Comparison of ENCODE assay signal across 10 cellular contexts in genomic region chr11:62379586-62379985, GRCh38. TPM values are rescaled to one million over a fixed set of nuclear protein-coding genes. Genes with fewer than 3 reads are reported as not detected.
A peak's percentile ranks its signal among the peaks of the same experiment; 100 is the strongest.
DNase-seq lines count a peak whose midpoint lies in the region; TF ChIP-seq lines count a peak whose summit lies in the region.
"Not testable (repeated sequence)": the region's sequence is repeated elsewhere in the genome, so short reads cannot be mapped to it uniquely, and the experiment has no call there.
"Had no signal": no experiment of that assay in that cellular context is flagged by ENCODE, and none has a peak within 500 bp of the region (broad histone marks: within the 10 kb centered on the region; RNA-seq: fewer than 3 reads in every experiment).

No MANE protein-coding gene starts in this region.

- DNase-seq in activated CD8-positive, alpha-beta memory T cell treated with anti-CD3 and anti-CD28 coated beads for 24 hours: peak; percentile 24
- DNase-seq in anterior cingulate cortex (lab: John Stamatoyannopoulos, UW) (peak in 35 of 58 donors; percentile 14 to 86 (median 61)), dorsolateral prefrontal cortex (peak in 8 of 10 donors; percentile 58 to 87 (median 68)), hippocampal formation (lab: John Stamatoyannopoulos, UW) (peak; percentile 68 to 69), neural crest cell (ENCODE audit: low read depth, low spot score) (peak; percentile 20), putamen (ENCODE audit: low spot score) (peak; percentile 71)
- DNase-seq in tibial nerve (ENCODE audit: low spot score in 2 of 2): not testable (repeated sequence)

- peak overlapping the region; percentile 24 for H3K4me3 Mint-ChIP-seq in neural crest cell

- not testable (repeated sequence) for H3K9me3 Mint-ChIP-seq in neural crest cell

- not testable (repeated sequence) for H3K36me3 Mint-ChIP-seq in neural crest cell (ENCODE audit: low read depth)

- not testable (repeated sequence) for H3K36me3 ChIP-seq in tibial nerve

- H3K4me1 ChIP-seq in tibial nerve: peaks cover 0 to 37% (median 8%) of the 10 kb centered on the region in 4 donors

- peak overlapping the region; percentile 80 for H3K27ac Mint-ChIP-seq in neural crest cell (ENCODE audit: unreplicated experiment)

- not testable (repeated sequence) for H3K27me3 ChIP-seq in dorsolateral prefrontal cortex, tibial nerve

- intact Hi-C loops in dorsolateral prefrontal cortex (cut with DNase I): loop anchor here (1.0 to 2.0 kb wide), 2 partner anchors 39 to 42 kb away; partner anchors contain the start of gene ASRGL1 (in 1 of the 2)

- H3K4me1 Mint-ChIP-seq in neural crest cell: peaks cover 31% of the 10 kb centered on the region

- 9 to 19% methylated on average over 2 of the region's 2 CpGs for WGBS in tibial nerve, 2 donors

- TF ChIP-seq EP300 in tibial nerve (IDR thresholded peaks at IDR 0.05): peak in 1 of 2 donors; percentile 24

- peak overlapping the region in 11 of 59 donors; percentile 0 to 35 (median 13) for H3K4me3 ChIP-seq in dorsolateral prefrontal cortex
- H3K4me3 ChIP-seq in tibial nerve: not testable (repeated sequence)

- peak overlapping the region; percentile 35 to 99 (median 94) for H3K27ac ChIP-seq in dorsolateral prefrontal cortex
- H3K27ac ChIP-seq in tibial nerve: peak overlapping the region; percentile 4 to 80 (median 42)

- TF ChIP-seq POLR2A in tibial nerve (IDR thresholded peaks at IDR 0.05): not testable (repeated sequence)

- TF ChIP-seq CTCF in dorsolateral prefrontal cortex (IDR thresholded peaks at IDR 0.05 in 54 of 56, conservative IDR thresholded peaks at IDR 0.05 in 2 of 56; ENCODE audit: low read depth in 1 of 56, partially characterized antibody in 56 of 56): peak in 29 of 56 donors; percentile 9 to 53 (median 24)
- not testable (repeated sequence) for TF ChIP-seq CTCF in neural crest cell (conservative IDR thresholded peaks at IDR 0.05); tibial nerve (IDR thresholded peaks at IDR 0.05)

- H3K27me3 Mint-ChIP-seq in neural crest cell (ENCODE audit: low read depth): not testable (repeated sequence)

- H3K9me3 ChIP-seq in tibial nerve: not testable (repeated sequence)

RNA-seq across cellular contexts. Expression of gene SCGB1A1, which starts 39.2 kb away (rescaled TPM):
- 1 to 10 TPM in 15 of 120 experiments, not detected in 105; 1.1 to 3.2 (median 1.4) TPM for total RNA-seq in dorsolateral prefrontal cortex
- total RNA-seq in neural crest cell: not detected in 2 replicates
- not detected for total RNA-seq in tibial nerve
- total RNA-seq: Caco-2; CD8-positive, alpha-beta memory T cell; H9 had no signal

RNA-seq across cellular contexts. Expression of gene ASRGL1, which starts 42.3 kb away (rescaled TPM):
- total RNA-seq in dorsolateral prefrontal cortex: 100 to 1,000 TPM in 11 of 120 experiments, 10 to 100 TPM in 109; 53.3 to 207 (median 76.0) TPM
- total RNA-seq in neural crest cell: 50.1 and 57.5 TPM in 2 replicates
- total RNA-seq in tibial nerve: 10 to 100 TPM in 2 of 4 donors, 1 to 10 TPM in 2; 4.2 to 16.7 (median 12.5) TPM
